ENCODE assay signal across 28 cellular contexts in genomic region chr5:146758898-146759297, GRCh38.
"Had no signal": no experiment of that assay in that cellular context is flagged by ENCODE, and none has a peak within 500 bp of the region (broad histone marks: within the 10 kb centered on the region; RNA-seq: fewer than 3 reads in every experiment).

No MANE protein-coding gene starts in this region.

- ATAC-seq: foreskin keratinocyte; gastroesophageal sphincter; left lobe of liver; mucosa of descending colon; right cardiac atrium; stimulated activated naive B cell treated with anti-CD40 and anti-IgM and Interleukin-4, amounts not matched to agents 10 μg/mL and 1 μg/mL and 100 μg/mL, for 72 hours had no signal

- H3K4me1 ChIP-seq: foreskin keratinocyte, gastroesophageal sphincter, heart right ventricle, prostate gland, sigmoid colon, upper lobe of left lung had no signal

- H3K27ac ChIP-seq: foreskin keratinocyte, gastroesophageal sphincter, heart right ventricle, prostate gland, sigmoid colon, spleen, thoracic aorta, tibial nerve, upper lobe of left lung had no signal

- H3K4me3 ChIP-seq: dorsolateral prefrontal cortex, gastroesophageal sphincter, heart right ventricle, lung, mucosa of descending colon, prostate gland, sigmoid colon, spleen, thoracic aorta, tibial nerve, upper lobe of left lung had no signal

- H3K27me3 Mint-ChIP-seq: memory B cell; stimulated activated naive CD8-positive, alpha-beta T cell treated with anti-CD3 and anti-CD28 coated beads, Interleukin-15, Interleukin-2, amounts not matched to agents 100 ng/mL and 50 ng/mL, for 24 hours had no signal

- H3K9me3 ChIP-seq: gastroesophageal sphincter, heart right ventricle, mucosa of descending colon, prostate gland, sigmoid colon, spleen, thoracic aorta, tibial nerve, upper lobe of left lung had no signal

- H3K36me3 ChIP-seq: gastroesophageal sphincter, heart right ventricle, prostate gland, sigmoid colon, spleen, thoracic aorta, tibial nerve, upper lobe of left lung had no signal

- DNase-seq: cerebellar nuclear complex; cortex of kidney; dorsolateral prefrontal cortex; effector CD4-positive, alpha-beta T cell; foreskin keratinocyte; heart right ventricle; hypothalamus; immature natural killer cell; mucosa of descending colon; naive B cell; nephron progenitor cell; nucleus accumbens; right cardiac atrium; sigmoid colon; spleen; stimulated activated CD4-positive, alpha-beta T cell treated with anti-CD3 and anti-CD28 coated beads, Interleukin-4, amount 100 ng/mL, for 4 hours; stimulated activated naive B cell treated with anti-CD40 and anti-IgM and Interleukin-4, amounts not matched to agents 10 μg/mL and 1 μg/mL and 100 μg/mL, for 72 hours; upper lobe of left lung had no signal

- H3K27me3 ChIP-seq: dorsolateral prefrontal cortex, foreskin keratinocyte, sigmoid colon, spleen, tibial nerve, upper lobe of left lung had no signal

- H3K27ac Mint-ChIP-seq: memory B cell; naive B cell; nephron progenitor cell; stimulated activated naive B cell treated with anti-CD40 and anti-IgM and Interleukin-4, amounts not matched to agents 10 μg/mL and 1 μg/mL and 100 μg/mL, for 72 hours; stimulated activated naive CD8-positive, alpha-beta T cell treated with anti-CD3 and anti-CD28 coated beads, Interleukin-15, Interleukin-2, amounts not matched to agents 100 ng/mL and 50 ng/mL, for 24 hours had no signal

- H3K9me3 Mint-ChIP-seq: memory B cell; stimulated activated naive CD8-positive, alpha-beta T cell treated with anti-CD3 and anti-CD28 coated beads, Interleukin-15, Interleukin-2, amounts not matched to agents 100 ng/mL and 50 ng/mL, for 24 hours had no signal

- FAIRE-seq: keratinocyte, urothelium cell line had no signal

- H3K4me3 Mint-ChIP-seq: memory B cell; naive B cell; nephron progenitor cell; stimulated activated naive B cell treated with anti-CD40 and anti-IgM and Interleukin-4, amounts not matched to agents 10 μg/mL and 1 μg/mL and 100 μg/mL, for 72 hours; stimulated activated naive CD8-positive, alpha-beta T cell treated with anti-CD3 and anti-CD28 coated beads, Interleukin-15, Interleukin-2, amounts not matched to agents 100 ng/mL and 50 ng/mL, for 24 hours had no signal

- H3K36me3 Mint-ChIP-seq: memory B cell; naive B cell; stimulated activated naive B cell treated with anti-CD40 and anti-IgM and Interleukin-4, amounts not matched to agents 10 μg/mL and 1 μg/mL and 100 μg/mL, for 72 hours had no signal

- H3K4me1 Mint-ChIP-seq: memory B cell; naive B cell; nephron progenitor cell; stimulated activated naive B cell treated with anti-CD40 and anti-IgM and Interleukin-4, amounts not matched to agents 10 μg/mL and 1 μg/mL and 100 μg/mL, for 72 hours had no signal
